In genomic region chr4:132709024-132709423, GRCh38 we compare ENCODE assay signal across 23 cellular contexts.
"Had no signal": no experiment of that assay in that cellular context is flagged by ENCODE, and none has a peak within 500 bp of the region (broad histone marks: within the 10 kb centered on the region; RNA-seq: fewer than 3 reads in every experiment).

No MANE protein-coding gene starts in this region.

- H2AFZ ChIP-seq: hepatocyte, neural progenitor cell had no signal

- H3K27ac ChIP-seq: hepatocyte, left ventricle myocardium inferior, neural progenitor cell, transverse colon, WERI-Rb-1 had no signal

- H3K4me1 ChIP-seq: left ventricle myocardium inferior, neural progenitor cell, transverse colon had no signal

- H3K36me3 ChIP-seq: left ventricle myocardium inferior, neural progenitor cell, transverse colon, WERI-Rb-1 had no signal

- DNase-seq: activated CD4-positive, alpha-beta T cell treated with anti-CD3 and anti-CD28 coated beads, Interleukin-2, amount 10 ng/mL, durations not matched to agents 7 days and 5 days; activated CD4-positive, CD25-positive, alpha-beta regulatory T cell treated with anti-CD3 and anti-CD28 coated beads, Interleukin-2, amount 50 U/mL, for 72 hours; activated CD8-positive, alpha-beta T cell treated with anti-CD3 and anti-CD28 coated beads for 36 hours; activated T-cell treated with anti-CD3 and anti-CD28 coated beads, Interleukin-2, amount 50 U/mL, for 1 hour; amniotic stem cell; effector CD4-positive, alpha-beta T cell; erythroblast; foreskin fibroblast; immature natural killer cell; left ventricle myocardium inferior; naive thymus-derived CD8-positive, alpha-beta T cell; small intestine; stimulated activated CD4-positive, alpha-beta T cell treated with anti-CD3 and anti-CD28 coated beads, Interleukin-2, amount 100 ng/mL, for 24 hours; transverse colon; WERI-Rb-1 had no signal

- H3K9ac ChIP-seq: neural progenitor cell had no signal

- H3K27me3 ChIP-seq: hepatocyte, neural progenitor cell, transverse colon had no signal

- H3K36me3 Mint-ChIP-seq: activated naive CD4-positive, alpha-beta T cell treated with anti-CD3 and anti-CD28 coated beads, Interleukin-2, amount 50 U/mL, for 72 hours; mesothelial cell of epicardium; naive thymus-derived CD8-positive, alpha-beta T cell; neural progenitor cell; stimulated activated memory B cell treated with anti-CD40 and anti-IgM and Interleukin-4, amounts not matched to agents 10 μg/mL and 1 μg/mL and 100 μg/mL, for 72 hours had no signal

- H3K9me3 Mint-ChIP-seq: activated CD4-positive, alpha-beta T cell treated with anti-CD3 and anti-CD28 coated beads, Interleukin-2, amount 10 ng/mL, durations not matched to agents 7 days and 5 days; dendritic cell treated with granulocyte-macrophage colony-stimulating factor and Interleukin-4, amounts not matched to agents 40 ng/mL and 50 ng/mL, for 4 days; mesothelial cell of epicardium; neural progenitor cell had no signal

- H3K4me2 ChIP-seq: hepatocyte, neural progenitor cell had no signal

- H3K4me3 Mint-ChIP-seq: activated CD4-positive, alpha-beta T cell treated with anti-CD3 and anti-CD28 coated beads, Interleukin-2, amount 10 ng/mL, durations not matched to agents 7 days and 5 days; activated CD8-positive, alpha-beta T cell treated with anti-CD3 and anti-CD28 coated beads for 36 hours; activated T-helper 17 cell treated with anti-CD3 and anti-CD28 coated beads, Interleukin-2, amount 50 U/mL, for 72 hours; dendritic cell treated with granulocyte-macrophage colony-stimulating factor and Interleukin-4, amounts not matched to agents 40 ng/mL and 50 ng/mL, for 4 days; immature natural killer cell; mesothelial cell of epicardium; naive thymus-derived CD8-positive, alpha-beta T cell; neural progenitor cell; stimulated activated memory B cell treated with anti-CD40 and anti-IgM and Interleukin-4, amounts not matched to agents 10 μg/mL and 1 μg/mL and 100 μg/mL, for 72 hours had no signal

- ATAC-seq: activated CD8-positive, alpha-beta T cell treated with anti-CD3 and anti-CD28 coated beads for 36 hours; activated naive CD4-positive, alpha-beta T cell treated with anti-CD3 and anti-CD28 coated beads, Interleukin-2, amount 50 U/mL, for 72 hours; activated T-helper 17 cell treated with anti-CD3 and anti-CD28 coated beads, Interleukin-2, amount 50 U/mL, for 72 hours; naive thymus-derived CD8-positive, alpha-beta T cell; sciatic nerve; stimulated activated memory B cell treated with anti-CD40 and anti-IgM and Interleukin-4, amounts not matched to agents 10 μg/mL and 1 μg/mL and 100 μg/mL, for 72 hours had no signal

- H3K4me3 ChIP-seq: hepatocyte, left ventricle myocardium inferior, neural progenitor cell, transverse colon had no signal

- H3K9me3 ChIP-seq: transverse colon had no signal

- H3K4me1 Mint-ChIP-seq: activated CD4-positive, alpha-beta T cell treated with anti-CD3 and anti-CD28 coated beads, Interleukin-2, amount 10 ng/mL, durations not matched to agents 7 days and 5 days; activated T-helper 17 cell treated with anti-CD3 and anti-CD28 coated beads, Interleukin-2, amount 50 U/mL, for 72 hours; immature natural killer cell; naive thymus-derived CD8-positive, alpha-beta T cell; neural progenitor cell; stimulated activated memory B cell treated with anti-CD40 and anti-IgM and Interleukin-4, amounts not matched to agents 10 μg/mL and 1 μg/mL and 100 μg/mL, for 72 hours had no signal

- H3K27me3 Mint-ChIP-seq: activated CD4-positive, alpha-beta T cell treated with anti-CD3 and anti-CD28 coated beads, Interleukin-2, amount 10 ng/mL, durations not matched to agents 7 days and 5 days; activated CD8-positive, alpha-beta T cell treated with anti-CD3 and anti-CD28 coated beads for 36 hours; activated T-helper 17 cell treated with anti-CD3 and anti-CD28 coated beads, Interleukin-2, amount 50 U/mL, for 72 hours; dendritic cell treated with granulocyte-macrophage colony-stimulating factor and Interleukin-4, amounts not matched to agents 40 ng/mL and 50 ng/mL, for 4 days; naive thymus-derived CD8-positive, alpha-beta T cell; stimulated activated memory B cell treated with anti-CD40 and anti-IgM and Interleukin-4, amounts not matched to agents 10 μg/mL and 1 μg/mL and 100 μg/mL, for 72 hours had no signal

- H3K27ac Mint-ChIP-seq: activated CD4-positive, alpha-beta T cell treated with anti-CD3 and anti-CD28 coated beads, Interleukin-2, amount 10 ng/mL, durations not matched to agents 7 days and 5 days; activated CD8-positive, alpha-beta T cell treated with anti-CD3 and anti-CD28 coated beads for 36 hours; activated naive CD4-positive, alpha-beta T cell treated with anti-CD3 and anti-CD28 coated beads, Interleukin-2, amount 50 U/mL, for 72 hours; activated T-helper 17 cell treated with anti-CD3 and anti-CD28 coated beads, Interleukin-2, amount 50 U/mL, for 72 hours; dendritic cell treated with granulocyte-macrophage colony-stimulating factor and Interleukin-4, amounts not matched to agents 40 ng/mL and 50 ng/mL, for 4 days; immature natural killer cell; mesothelial cell of epicardium; naive thymus-derived CD8-positive, alpha-beta T cell; neural progenitor cell; stimulated activated memory B cell treated with anti-CD40 and anti-IgM and Interleukin-4, amounts not matched to agents 10 μg/mL and 1 μg/mL and 100 μg/mL, for 72 hours had no signal

- H3K79me2 ChIP-seq: hepatocyte had no signal
